ENCODE assay signal across 8 cellular contexts in genomic region chr12:92929957-92930356, GRCh38. TPM values are rescaled to one million over a fixed set of nuclear protein-coding genes. Genes with fewer than 3 reads are reported as not detected.
A peak's percentile ranks its signal among the peaks of the same experiment; 100 is the strongest.
DNase-seq lines count a peak whose midpoint lies in the region; ATAC-seq, FAIRE-seq and TF ChIP-seq lines count a peak whose summit lies in the region.

No MANE protein-coding gene starts in this region.

- H3K27me3 ChIP-seq in CD4-positive, CD25-positive, alpha-beta regulatory T cell (ENCODE audit: control insufficient read depth, insufficient read depth, low read length) = no peaks in the 10 kb centered on the region
- no peaks in the 10 kb centered on the region for H3K27me3 ChIP-seq in effector memory CD4-positive, alpha-beta T cell (replicated peaks; ENCODE audit: control insufficient read depth, insufficient read depth, low read length, poor library complexity, severe bottlenecking)
- H3K27me3 ChIP-seq in neuron (ENCODE audit: insufficient read depth, low read length) = no peaks in the 10 kb centered on the region

- peak overlapping the region; percentile 92 for H3K27ac ChIP-seq in CD4-positive, CD25-positive, alpha-beta regulatory T cell (ENCODE audit: insufficient read depth, low read length, poor library complexity, severe bottlenecking)
- H3K27ac ChIP-seq in effector memory CD4-positive, alpha-beta T cell (ENCODE audit: insufficient read depth, low read length, poor library complexity, severe bottlenecking) = peak overlapping the region; percentile 94

- FAIRE-seq in frontal cortex (lab: Jason Lieb, UNC) = no peak

- H3K4me3 ChIP-seq in CD4-positive, CD25-positive, alpha-beta regulatory T cell (ENCODE audit: low read depth, low read length) = peak overlapping the region; percentile 94
- H3K4me3 ChIP-seq in NB4 (ENCODE audit: low read depth, low read length) (peak overlapping the region; percentile 84), neuron (ENCODE audit: low read length) (peak overlapping the region; percentile 55)
- peak overlapping the region; percentile 73 for H3K4me3 ChIP-seq in effector memory CD4-positive, alpha-beta T cell (ENCODE audit: insufficient read depth, low read depth, low read length, poor library complexity, severe bottlenecking)

- peak overlapping the region; percentile 90 to 95 (median 90) for H3K27ac Mint-ChIP-seq in CD4-positive, CD25-positive, alpha-beta regulatory T cell

- peaks cover 30% of the 10 kb centered on the region for H3K4me1 ChIP-seq in CD4-positive, CD25-positive, alpha-beta regulatory T cell (ENCODE audit: control insufficient read depth, insufficient read depth, low read length, poor library complexity, severe bottlenecking)
- H3K4me1 ChIP-seq in effector memory CD4-positive, alpha-beta T cell (ENCODE audit: control insufficient read depth, insufficient read depth, low read length, poor library complexity, severe bottlenecking) = peaks cover 12% of the 10 kb centered on the region
- peaks cover 31% of the 10 kb centered on the region for H3K4me1 ChIP-seq in neuron (ENCODE audit: insufficient read depth, low read length)

- in situ Hi-C loops in GM13977 (cut with MboI; ENCODE audit: low pct_unique_long_range_greater_than_20kb, low sequenced_read_pairs, unreplicated experiment) = no loop called here

- TF ChIP-seq CTCF in NB4 (IDR thresholded peaks at IDR 0.05; ENCODE audit: low read depth, low read length) (no peak), GM13977 (IDR thresholded peaks at IDR 0.05; ENCODE audit: extremely low read depth, insufficient read depth, missing control alignments) (no peak)

- H3K9me3 Mint-ChIP-seq in CD4-positive, CD25-positive, alpha-beta regulatory T cell = peaks cover 0 to 1% (median 0%) of the 10 kb centered on the region in 7 donors

- peaks cover 4% of the 10 kb centered on the region for H3K36me3 Mint-ChIP-seq in CD4-positive, CD25-positive, alpha-beta regulatory T cell

- DNase-seq in CD4-positive, CD25-positive, alpha-beta regulatory T cell = no peak
- DNase-seq in NB4 (ENCODE audit: low read depth) = peak; percentile 34
- DNase-seq in effector memory CD4-positive, alpha-beta T cell = no peak
- no peak for DNase-seq in frontal cortex (ENCODE audit: low spot score in 2 of 2)
- no peak for DNase-seq in NCI-H748 (lab: John Stamatoyannopoulos, UW; ENCODE audit: unreplicated experiment)
- no peak for DNase-seq in GM13977 (ENCODE audit: low spot score)
- no peak for DNase-seq in NCI-H2029 treated with DMSO at 0.1 percent for 48 hours (lab: John Stamatoyannopoulos, UW)

- no peaks in the 10 kb centered on the region for H3K9me3 ChIP-seq in CD4-positive, CD25-positive, alpha-beta regulatory T cell (ENCODE audit: control insufficient read depth in 2 of 2, low read length in 2 of 2)
- H3K9me3 ChIP-seq in effector memory CD4-positive, alpha-beta T cell (ENCODE audit: control insufficient read depth, low read length) = no peaks in the 10 kb centered on the region
- no peaks in the 10 kb centered on the region for H3K9me3 ChIP-seq in neuron (ENCODE audit: low read length)

- TF ChIP-seq POLR2A in NB4 (IDR thresholded peaks at IDR 0.05; ENCODE audit: extremely low read depth, insufficient read length) = no peak

- no peaks in the 10 kb centered on the region for H3K27me3 Mint-ChIP-seq in CD4-positive, CD25-positive, alpha-beta regulatory T cell

- ATAC-seq in CD4-positive, CD25-positive, alpha-beta regulatory T cell (ENCODE audit: low read depth in 2 of 2) = no peak

- H3K36me3 ChIP-seq in CD4-positive, CD25-positive, alpha-beta regulatory T cell (ENCODE audit: control insufficient read depth, insufficient read depth, low read length) = no peaks in the 10 kb centered on the region
- no peaks in the 10 kb centered on the region for H3K36me3 ChIP-seq in effector memory CD4-positive, alpha-beta T cell (ENCODE audit: control insufficient read depth, insufficient read depth, low read length)
- H3K36me3 ChIP-seq in neuron (ENCODE audit: insufficient read depth, low read length) = peaks cover 2% of the 10 kb centered on the region

- H3K4me1 Mint-ChIP-seq in CD4-positive, CD25-positive, alpha-beta regulatory T cell = peaks cover 16 to 33% (median 25%) of the 10 kb centered on the region in 4 donors

- peak overlapping the region; percentile 89 to 94 (median 92) for H3K4me3 Mint-ChIP-seq in CD4-positive, CD25-positive, alpha-beta regulatory T cell

- peak overlapping the region; percentile 60 for H2AFZ ChIP-seq in neuron (ENCODE audit: low read depth, low read length)

RNA-seq across cellular contexts. Expression of gene EEA1, which starts 0.9 kb away (rescaled TPM):
- total RNA-seq in CD4-positive, CD25-positive, alpha-beta regulatory T cell = 11.8 TPM
- 1 to 10 TPM; 5.8 to 9.0 (median 6.6) TPM for polyA plus RNA-seq in CD4-positive, CD25-positive, alpha-beta regulatory T cell
- total RNA-seq in frontal cortex = 15.5 TPM
